In genomic region chrX:107760304-107761077, GRCh38 we compare ENCODE assay signal across 2 cellular contexts.
TF ChIP-seq lines count a peak whose summit lies in the region.

No MANE protein-coding gene starts in this region.

TF ChIP-seq in GM12878, 131 proteins besides CTCF, POLR2A, EP300 and RAD21:
- peak; percentile 75 for TF ChIP-seq ZNF687 (IDR thresholded peaks at IDR 0.05)
- TF ChIP-seq REST (IDR thresholded peaks at IDR 0.05; ENCODE audit: low read depth, low read length): no peak
- no peak for TF ChIP-seq CHD4 (IDR thresholded peaks at IDR 0.05)
- TF ChIP-seq PKNOX1 (IDR thresholded peaks at IDR 0.05): peak; percentile 75; the same call in 1 of the 2 replicates
- peak in 1 of 2 experiments; percentile 28; a peak in 1 of 4 replicates for TF ChIP-seq BHLHE40 (IDR thresholded peaks at IDR 0.05; ENCODE audit: borderline replicate concordance in 1 of 2, low read depth in 2 of 2, low read length in 1 of 2)
- TF ChIP-seq ZNF592 (IDR thresholded peaks at IDR 0.05): peak; percentile 90
- peak; percentile 93 for TF ChIP-seq MEF2B (IDR thresholded peaks at IDR 0.05; ENCODE audit: partially characterized antibody, poor library complexity, severe bottlenecking)

TF ChIP-seq in SK-N-SH treated with all-trans-retinoic acid at 6 μM for 48 hours, 23 proteins besides CTCF, POLR2A, EP300 and RAD21 (continued from another document):
- TF ChIP-seq TSHZ2 (CRISPR knock-in tag; IDR thresholded peaks at IDR 0.05): no peak
- no peak for TF ChIP-seq ESRRG (CRISPR knock-in tag; IDR thresholded peaks at IDR 0.05)
- TF ChIP-seq PATZ1 (CRISPR knock-in tag; IDR thresholded peaks at IDR 0.05; ENCODE audit: borderline replicate concordance): no peak
- no peak for TF ChIP-seq ISL1 (CRISPR knock-in tag; IDR thresholded peaks at IDR 0.05)
- no peak for TF ChIP-seq BACH2 (CRISPR knock-in tag; IDR thresholded peaks at IDR 0.05; ENCODE audit: borderline replicate concordance)
- TF ChIP-seq TOX (CRISPR knock-in tag; IDR thresholded peaks at IDR 0.05; ENCODE audit: borderline replicate concordance): no peak
- no peak for TF ChIP-seq OSR1 (CRISPR knock-in tag; IDR thresholded peaks at IDR 0.05)
- no peak for TF ChIP-seq CSRNP3 (CRISPR knock-in tag; IDR thresholded peaks at IDR 0.05)
- TF ChIP-seq CSDC2 (CRISPR knock-in tag; IDR thresholded peaks at IDR 0.05): no peak
- TF ChIP-seq POU6F1 (CRISPR knock-in tag; IDR thresholded peaks at IDR 0.05; ENCODE audit: borderline replicate concordance, low read depth): no peak
TF ChIP-seq in SK-N-SH treated with all-trans-retinoic acid at 6 μM for 48 hours: peak in this region for 0.
